In the genomic region with DNA sequence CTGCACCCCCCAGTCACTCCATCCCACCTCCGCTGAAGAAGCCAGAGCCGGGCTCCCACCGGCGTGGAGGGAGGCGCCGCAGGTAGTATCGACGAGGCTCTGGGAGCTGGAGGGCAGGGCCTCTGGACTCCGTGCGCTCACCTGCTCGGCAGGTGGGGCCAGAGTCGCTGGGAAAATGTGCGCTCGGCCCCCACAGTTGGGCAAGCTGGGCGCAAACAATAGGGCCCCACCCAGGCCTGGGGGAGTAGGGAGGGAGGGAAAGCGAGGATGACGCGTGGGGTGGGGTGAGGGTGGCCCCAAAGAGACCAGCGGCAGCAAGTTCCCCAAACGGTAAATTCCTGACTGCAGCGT, we compare ENCODE assay signal across 8 cellular contexts. TPM values are rescaled to one million over a fixed set of nuclear protein-coding genes. Genes with fewer than 3 reads are reported as not detected.
DNase-seq lines count a peak whose midpoint lies in the region; ATAC-seq and TF ChIP-seq lines count a peak whose summit lies in the region.

No MANE protein-coding gene starts in this region.

- H3K9me2 ChIP-seq in HCT116 (ENCODE audit: insufficient read depth): no peaks in the 10 kb centered on the region

- TF ChIP-seq RAD21 in HCT116 (IDR thresholded peaks at IDR 0.05; ENCODE audit: low read depth): peak; percentile 44; the same call in 1 of the 2 replicates

- H3K23ac ChIP-seq in trophoblast cell (ENCODE audit: low read length): no peak overlapping the region

- peak overlapping the region; percentile 99 for H3K4ac ChIP-seq in trophoblast cell (ENCODE audit: low read depth, low read length)

- H3K9ac ChIP-seq in HCT116 (ENCODE audit: low read length) (peak overlapping the region; percentile 89), trophoblast cell (ENCODE audit: low read length) (peak overlapping the region; percentile 86)

- H2AFZ ChIP-seq in HCT116 (ENCODE audit: low read depth, low read length, poor library complexity, severe bottlenecking): no peak overlapping the region
- peak overlapping the region; percentile 48 for H2AFZ ChIP-seq in trophoblast cell (ENCODE audit: insufficient read depth, low read length, poor library complexity)

- H3K4me3 ChIP-seq in HCT116 (replicated peaks in 1 of 2; ENCODE audit: low read depth in 1 of 2, low read length in 2 of 2): peak overlapping the region; percentile 78 to 80
- H3K4me3 ChIP-seq in fibroblast of pulmonary artery (replicated peaks; ENCODE audit: low read depth, low read length): peak overlapping the region; percentile 75
- H3K4me3 ChIP-seq in trophoblast cell (ENCODE audit: low read depth, low read length): peak overlapping the region; percentile 94

- intact Hi-C loops in HCT116 (cut with micrococcal nuclease): loop anchor here (1.0 to 2.0 kb wide), 2 partner anchors 13 to 14 kb away; no protein-coding TSS in a partner anchor

- peak overlapping the region; percentile 98 for H4K91ac ChIP-seq in trophoblast cell (ENCODE audit: low read depth, low read length)

- POLR2A ChIA-PET in HCT116 (lab: Charles Lee): interaction anchor here (0.5 to 4.5 kb wide), 20 partner anchors 8 to 946 kb away, joined by 3 to 77 read pairs (median 5); partner anchors contain the start of genes FKBP10, ODAD4 and P3H4
- POLR2A ChIA-PET in RWPE1 (lab: Yijun Ruan, JAX; ENCODE audit: low non-redundant PET): interaction anchor here (0.9 to 4.1 kb wide), 5 partner anchors 8 to 24 kb away, joined by 3 to 90 read pairs (median 6); no protein-coding TSS in a partner anchor

- peaks cover 26% of the 10 kb centered on the region for H3K79me1 ChIP-seq in trophoblast cell (ENCODE audit: low read length)

- DNase-seq in HCT116 (ENCODE audit: low read depth, low spot score) (no peak), RWPE1 (ENCODE audit: low spot score) (peak; percentile 79), fibroblast of pulmonary artery (ENCODE audit: low read depth) (peak; percentile 53), trophoblast cell (peak in 1 of 2 donors; percentile 46), mesenteric fat pad (ENCODE audit: low spot score) (no peak)
- DNase-seq in effector CD4-positive, alpha-beta T cell: no peak
- DNase-seq in stimulated activated CD8-positive, alpha-beta memory T cell treated with anti-CD3 and anti-CD28 coated beads, Interleukin-4, amount 100 ng/mL, for 48 hours: no peak

- no CpG with 5 or more reads among the region's 21 CpGs for WGBS in trophoblast cell (ENCODE audit: extremely low coverage, insufficient coverage, insufficient read length)

- peak overlapping the region; percentile 99 for H2AK5ac ChIP-seq in trophoblast cell (ENCODE audit: low read length)

- no peaks in the 10 kb centered on the region for H3K9me3 ChIP-seq in HCT116 (ENCODE audit: control insufficient read depth in 1 of 2, insufficient read depth in 1 of 2, low read depth in 1 of 2, low read length in 2 of 2)
- no peaks in the 10 kb centered on the region for H3K9me3 ChIP-seq in trophoblast cell (ENCODE audit: insufficient read depth, low read depth, low read length)

- RAD21 ChIA-PET in HCT116 (lab: Charles Lee; ENCODE audit: low non-redundant PET in 1 of 2, low total read pairs in 2 of 2, uncharacterized antibody in 2 of 2, unreplicated experiment in 2 of 2): interaction anchor here (0.7 to 2.4 kb wide), 6 partner anchors 8 to 46 kb away, joined by 3 to 13 read pairs (median 7); no protein-coding TSS in a partner anchor

- no peak for TF ChIP-seq POLR2A in HCT116 (IDR thresholded peaks at IDR 0.05; ENCODE audit: borderline replicate concordance, extremely low read depth, insufficient read depth, insufficient read length)

- peak overlapping the region; percentile 98 for H3K18ac ChIP-seq in trophoblast cell (ENCODE audit: low read length)

- H3K36me3 ChIP-seq in HCT116 (ENCODE audit: control insufficient read depth in 1 of 2, insufficient read depth in 2 of 2, low read length in 2 of 2): no peaks in the 10 kb centered on the region
- peaks cover 5 to 15% of the 10 kb centered on the region in 2 experiments for H3K36me3 ChIP-seq in trophoblast cell (ENCODE audit: control insufficient read depth in 1 of 2, insufficient read depth in 2 of 2, low read length in 2 of 2)

- H2BK120ac ChIP-seq in trophoblast cell (ENCODE audit: insufficient read depth, low read length, poor library complexity): peak overlapping the region; percentile 93

- H3K4me1 ChIP-seq in HCT116 (ENCODE audit: control insufficient read depth in 1 of 2, insufficient read depth in 2 of 2, low read length in 2 of 2) (peaks cover 33 to 59% of the 10 kb centered on the region in 2 experiments), trophoblast cell (ENCODE audit: control insufficient read depth in 1 of 2, insufficient read depth in 2 of 2, low read length in 2 of 2) (peaks cover 21 to 25% of the 10 kb centered on the region in 2 experiments)

- ATAC-seq in HCT116: peak; percentile 25
- ATAC-seq in GM18867 (IDR thresholded peaks at IDR 0.05; ENCODE audit: unreplicated experiment): no peak

- H4K12ac ChIP-seq in trophoblast cell (ENCODE audit: low read depth, low read length): peak overlapping the region; percentile 78

- H2BK12ac ChIP-seq in trophoblast cell (ENCODE audit: low read length): no peak overlapping the region

- no peak for TF ChIP-seq CTCF in HCT116 (IDR thresholded peaks at IDR 0.05 in 2 of 3, conservative IDR thresholded peaks at IDR 0.05 in 1 of 3; ENCODE audit: borderline replicate concordance in 1 of 3, insufficient read depth in 1 of 3, low read depth in 2 of 3, low read length in 2 of 3)
- no peak for TF ChIP-seq CTCF in RWPE1 (conservative IDR thresholded peaks at IDR 0.05; ENCODE audit: low read depth)
- TF ChIP-seq CTCF in fibroblast of pulmonary artery (IDR thresholded peaks at IDR 0.05; ENCODE audit: low read length, missing control alignments): no peak

- H4K20me1 ChIP-seq in HCT116 (ENCODE audit: insufficient read depth): no peaks in the 10 kb centered on the region

- H4K8ac ChIP-seq in trophoblast cell (ENCODE audit: low read depth, low read length): peak overlapping the region; percentile 95

- H3K27ac ChIP-seq in HCT116 (ENCODE audit: low read depth, low read length) (peak overlapping the region; percentile 95), RWPE1 (peak overlapping the region; percentile 97), trophoblast cell (ENCODE audit: low read depth, low read length) (peak overlapping the region; percentile 93)

- CTCF ChIA-PET in HCT116 (lab: Charles Lee): interaction anchor here (0.6 to 4.2 kb wide), 12 partner anchors 8 to 49 kb away, joined by 3 to 109 read pairs (median 5); partner anchors contain the start of gene P3H4
- CTCF ChIA-PET in RWPE1 (lab: Yijun Ruan, JAX): interaction anchor here (0.7 to 2.9 kb wide), 11 partner anchors 8 to 44 kb away, joined by 3 to 51 read pairs (median 4); partner anchors contain the start of gene P3H4

- peak overlapping the region; percentile 97 for H3K14ac ChIP-seq in trophoblast cell (ENCODE audit: low read length)

- H2BK5ac ChIP-seq in trophoblast cell (ENCODE audit: low read depth, low read length, poor library complexity): peak overlapping the region; percentile 83

- peaks cover 51% of the 10 kb centered on the region for H3K79me2 ChIP-seq in HCT116 (ENCODE audit: insufficient read depth, low read length)
- H3K79me2 ChIP-seq in trophoblast cell (ENCODE audit: control insufficient read depth, insufficient read depth, low read length, poor library complexity): peaks cover 46% of the 10 kb centered on the region

- BruUV-seq in HCT116 (replicated peaks; lab: Mats Ljungman, UMichigan): no TSS peak

- H3K27me3 ChIP-seq in HCT116 (ENCODE audit: insufficient read depth, low read length) (no peaks in the 10 kb centered on the region), trophoblast cell (ENCODE audit: insufficient read depth, low read length) (no peaks in the 10 kb centered on the region)

- H3K4me2 ChIP-seq in HCT116 (ENCODE audit: low read length) (peak overlapping the region; percentile 98), trophoblast cell (ENCODE audit: low read length) (peak overlapping the region; percentile 83)

TF ChIP-seq in HCT116, 20 proteins besides CTCF, POLR2A, EP300 and RAD21:
- TF ChIP-seq MAX (IDR thresholded peaks at IDR 0.05) (peak; percentile 41; the same call in 1 of the 2 replicates), POLR2AphosphoS5 (IDR thresholded peaks at IDR 0.05; ENCODE audit: low read depth, low read length) (no peak), SP1 (IDR thresholded peaks at IDR 0.05; ENCODE audit: low read depth) (0 out of 2 replicates have a peak, but pooled peaks have one; percentile 36), SRF (IDR thresholded peaks at IDR 0.05; ENCODE audit: low read depth) (no peak), SIN3A (IDR thresholded peaks at IDR 0.05; ENCODE audit: low read depth) (peak; percentile 41; the same call in 1 of the 2 replicates), ATF3 (IDR thresholded peaks at IDR 0.05) (no peak), ZFX (IDR thresholded peaks at IDR 0.05) (no peak), ELF1 (IDR thresholded peaks at IDR 0.05; ENCODE audit: borderline replicate concordance, low read depth) (no peak), EGR1 (IDR thresholded peaks at IDR 0.05; ENCODE audit: low read depth) (no peak), ZNF274 (IDR thresholded peaks at IDR 0.05; ENCODE audit: low read depth, low read length) (no peak)
TF ChIP-seq in HCT116: peak in this region for 3.

RNA-seq across cellular contexts. Expression of gene JUP, which starts 0.7 kb away (rescaled TPM):
- 224 TPM for total RNA-seq in HCT116 (2021; ENCODE audit: unreplicated experiment)
- polyA plus RNA-seq in HCT116 (2012): 322 and 372 TPM in 2 replicates
- polyA plus RNA-seq in trophoblast cell (2013): 367 and 395 TPM in 2 replicates
- total RNA-seq in mesenteric fat pad: 16.2 TPM

RNA-seq across cellular contexts. Expression of gene P3H4, which starts 25.9 kb away (rescaled TPM):
- total RNA-seq in HCT116 (2021; ENCODE audit: unreplicated experiment) (23.4 TPM), mesenteric fat pad (5.6 TPM)
- polyA plus RNA-seq in HCT116 (2012): 17.4 and 22.0 TPM in 2 replicates
- polyA plus RNA-seq in trophoblast cell (2013): 27.5 and 27.8 TPM in 2 replicates

RNA-seq across cellular contexts. Expression of gene FKBP10, which starts 27.0 kb away (rescaled TPM):
- total RNA-seq in HCT116 (2021; ENCODE audit: unreplicated experiment) (78.5 TPM), mesenteric fat pad (35.7 TPM)
- 70.0 and 93.6 TPM in 2 replicates for polyA plus RNA-seq in HCT116 (2012)
- polyA plus RNA-seq in trophoblast cell (2013): 181 and 187 TPM in 2 replicates

RNA-seq across cellular contexts. Expression of gene NT5C3B, which starts 50.2 kb away (rescaled TPM):
- total RNA-seq in HCT116 (2021; ENCODE audit: unreplicated experiment) (110 TPM), mesenteric fat pad (43.8 TPM)
- 83.7 and 114 TPM in 2 replicates for polyA plus RNA-seq in HCT116 (2012)
- polyA plus RNA-seq in trophoblast cell (2013): 45.0 and 48.0 TPM in 2 replicates

RNA-seq across cellular contexts. Expression of gene HAP1, which starts 51.4 kb away (rescaled TPM):
- total RNA-seq in HCT116 (2021; ENCODE audit: unreplicated experiment) (3.4 TPM), mesenteric fat pad (0.13 TPM)
- 2.1 and 3.8 TPM in 2 replicates for polyA plus RNA-seq in HCT116 (2012)
- polyA plus RNA-seq in trophoblast cell (2013): 14.5 and 20.7 TPM in 2 replicates

Comparison
In these comparisons a context has a peak if more than half of its experiments do, and no peak if none do; other contexts are left out.
1. DNase-seq: peak in RWPE1 (single experiment) and fibroblast of pulmonary artery (single experiment); none in HCT116 (single experiment), mesenteric fat pad (single experiment), effector CD4-positive, alpha-beta T cell (single experiment) and stimulated activated CD8-positive, alpha-beta memory T cell treated with anti-CD3 and anti-CD28 coated beads, Interleukin-4, amount 100 ng/mL, for 48 hours (single experiment).
2. RNA of gene JUP, which starts 0.7 kb away (total RNA-seq): 224 TPM in HCT116 (single experiment); 16.2 TPM in mesenteric fat pad (single experiment); every median in the first group is over 10 times any median in the second.
3. Peak in every context shown above with its lines, with median percentiles within 50 percentile points of each other: H3K27ac ChIP-seq and H3K4me3 ChIP-seq.